18 cellular contexts compared by ENCODE assay signal in the genomic region with DNA sequence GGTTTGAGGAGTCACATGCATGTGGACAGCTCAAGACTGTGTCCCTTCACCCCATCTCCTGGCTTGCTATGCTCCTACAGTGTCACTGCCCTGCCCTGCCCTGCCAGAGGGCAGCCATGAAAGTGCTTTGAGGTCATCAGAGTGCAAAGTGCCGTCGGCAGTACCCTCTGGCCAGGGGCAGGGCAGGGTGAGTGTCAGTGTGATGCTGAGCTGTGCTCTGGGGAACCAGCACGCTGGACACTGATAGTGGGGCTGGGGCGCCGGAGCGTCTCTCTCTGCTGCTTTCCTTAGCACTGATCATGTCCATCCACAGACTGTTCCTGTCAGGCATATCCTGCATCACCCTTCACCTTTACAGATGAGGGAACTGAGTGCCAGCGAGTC. TPM values are rescaled to one million over a fixed set of nuclear protein-coding genes. Genes with fewer than 3 reads are reported as not detected.
DNase-seq lines count a peak whose midpoint lies in the region; ATAC-seq, FAIRE-seq and TF ChIP-seq lines count a peak whose summit lies in the region.
"Had no signal": no experiment of that assay in that cellular context is flagged by ENCODE, and none has a peak within 500 bp of the region (broad histone marks: within the 10 kb centered on the region; RNA-seq: fewer than 3 reads in every experiment).

No MANE protein-coding gene starts in this region.

- no peak for FAIRE-seq in K562 (lab: Jason Lieb, UNC)

- H3K9ac ChIP-seq in K562 (ENCODE audit: insufficient read depth in 1 of 2, low read depth in 2 of 2, low read length in 2 of 2), result 0 out of 4 replicates have a peak overlapping the region, but pooled peaks of 1 of the 2 experiments have one; percentile 56
- H3K9ac ChIP-seq: neural progenitor cell had no signal

- H3K4me1 ChIP-seq in K562 (replicated peaks in 1 of 2; ENCODE audit: control insufficient read depth in 2 of 2, insufficient read depth in 2 of 2, low read length in 2 of 2), result peaks cover 0 to 18% of the 10 kb centered on the region in 2 experiments; a peak in 2 of 5 replicates
- H3K4me1 ChIP-seq in mucosa of descending colon (ENCODE audit: low read depth), result peaks cover 24% of the 10 kb centered on the region
- peaks cover 28% of the 10 kb centered on the region for H3K4me1 ChIP-seq in vagina

- in situ Hi-C loops in K562 (cut with MboI), result no loop called here
- in situ Hi-C loops in GM13976 (cut with MboI; ENCODE audit: low sequenced_read_pairs, unreplicated experiment), result no loop called here

- 62% methylated on average over 7 of the region's 7 CpGs for WGBS in K562 (ENCODE audit: insufficient coverage, low coverage, missing lambda C conversion rate)

- DNase-seq in Right ventricle myocardium inferior (ENCODE audit: missing footprints) (no peak), cardiac septum (ENCODE audit: low spot score) (no peak), K562 (ENCODE audit: extremely low read depth in 1 of 4, low spot score in 3 of 4) (no peak), mucosa of descending colon (no peak), vagina (ENCODE audit: extremely low spot score in 2 of 2) (no peak), GM13976 (ENCODE audit: low spot score) (no peak)
- DNase-seq: activated CD8-positive, alpha-beta memory T cell treated with anti-CD3 and anti-CD28 coated beads, Interleukin-2, amount 10 ng/mL, durations not matched to agents 7 days and 5 days; adrenal gland; cortex of kidney; erythroblast; MV-4-11; testis had no signal

- intact Hi-C loops in Right ventricle myocardium inferior (cut with DNase I), result loop anchor here (5.0 kb wide), 1 partner anchor 41 kb away; a partner anchor contains a TSS
- intact Hi-C loops in cardiac septum (cut with DNase I), result no loop called here
- intact Hi-C loops in K562 (cut with micrococcal nuclease), result no loop called here
- intact Hi-C loops in mucosa of descending colon (cut with DNase I, micrococcal nuclease), result no loop called here
- intact Hi-C loops in vagina (cut with DNase I), result no loop called here

- no TSS peak for BruUV-seq in K562 (replicated peaks; lab: Mats Ljungman, UMichigan)

- H3K27me3 ChIP-seq in K562 (ENCODE audit: control insufficient read depth in 2 of 2, insufficient read depth in 2 of 2, low read length in 2 of 2) (no peaks in the 10 kb centered on the region), vagina (no peaks in the 10 kb centered on the region)
- H3K27me3 ChIP-seq: adrenal gland, hepatocyte, testis had no signal

- no peak overlapping the region for H3K4me2 ChIP-seq in K562 (ENCODE audit: insufficient read depth, low read length)
- H3K4me2 ChIP-seq: hepatocyte, neural progenitor cell had no signal

- TF ChIP-seq EP300 in K562 (IDR thresholded peaks at IDR 0.05; ENCODE audit: low read length), result no peak

- H3K9me1 ChIP-seq in K562 (ENCODE audit: control insufficient read depth, insufficient read depth, low read length), result no peaks in the 10 kb centered on the region

- H3K9me3 ChIP-seq in K562 (replicated peaks; ENCODE audit: control insufficient read depth, insufficient read depth, low read depth, low read length) (no peaks in the 10 kb centered on the region), mucosa of descending colon (no peaks in the 10 kb centered on the region), vagina (no peaks in the 10 kb centered on the region)
- H3K9me3 ChIP-seq: adrenal gland, testis had no signal

- H2AFZ ChIP-seq in K562 (ENCODE audit: low read depth, low read length), result no peak overlapping the region
- H2AFZ ChIP-seq: hepatocyte, neural progenitor cell had no signal

- no peak overlapping the region for H3K4me3 ChIP-seq in K562
- H3K4me3 ChIP-seq in mucosa of descending colon, result no peak overlapping the region
- no peak overlapping the region for H3K4me3 ChIP-seq in vagina
- H3K4me3 ChIP-seq: adrenal gland, hepatocyte, neural progenitor cell, SK-N-MC, testis had no signal

- TF ChIP-seq CTCF in K562 (IDR thresholded peaks at IDR 0.05 in 2 of 3, conservative IDR thresholded peaks at IDR 0.05 in 1 of 3; ENCODE audit: insufficient read depth in 2 of 3, low read depth in 1 of 3, low read length in 3 of 3) (no peak), mucosa of descending colon (IDR thresholded peaks at IDR 0.05) (no peak), vagina (IDR thresholded peaks at IDR 0.05) (no peak), GM13976 (IDR thresholded peaks at IDR 0.05; ENCODE audit: borderline replicate concordance, control extremely low read depth, extremely low read depth, insufficient read depth, missing control alignments) (no peak)

- TF ChIP-seq POLR2A in K562 (conservative IDR thresholded peaks at IDR 0.05), result no peak
- TF ChIP-seq POLR2A in vagina (IDR thresholded peaks at IDR 0.05), result no peak

- POLR2A ChIA-PET in K562 (lab: Yijun Ruan, JAX), result interaction anchor here (0.5 kb wide), 1 partner anchor 136 kb away, joined by 3 read pairs; no protein-coding TSS in a partner anchor

- CTCF ChIA-PET in K562 (lab: Yijun Ruan, JAX; ENCODE audit: low intra/inter-chr PET ratio), result no interaction called here

- H3K36me3 ChIP-seq in K562 (ENCODE audit: control insufficient read depth, insufficient read depth, low read length) (peaks cover 60% of the 10 kb centered on the region), mucosa of descending colon (ENCODE audit: low read depth) (no peaks in the 10 kb centered on the region), vagina (peaks cover 0 to 36% of the 10 kb centered on the region in 2 donors)
- H3K36me3 ChIP-seq: neural progenitor cell had no signal

- H3K27ac ChIP-seq in K562 (ENCODE audit: extremely low read depth, low read depth, low read length), result no peak overlapping the region
- peak overlapping the region; percentile 49 for H3K27ac ChIP-seq in vagina
- H3K27ac ChIP-seq: adrenal gland, hepatocyte, neural progenitor cell, SK-N-MC, testis had no signal

- H4K20me1 ChIP-seq in K562 (replicated peaks; ENCODE audit: control insufficient read depth, insufficient read depth, low read length), result 0 out of 2 replicates have a peak, but pooled peaks cover 7% of the 10 kb centered on the region

- ATAC-seq in Right ventricle myocardium inferior (peak; percentile 11), K562 (peak; percentile 36), mucosa of descending colon (peak; percentile 11), HG03045 (IDR thresholded peaks at IDR 0.05; ENCODE audit: unreplicated experiment) (no peak), GM19324 (IDR thresholded peaks at IDR 0.05; ENCODE audit: low FRiP score, unreplicated experiment) (no peak)
- ATAC-seq: activated CD8-positive, alpha-beta memory T cell treated with anti-CD3 and anti-CD28 coated beads, Interleukin-2, amount 10 ng/mL, durations not matched to agents 7 days and 5 days had no signal

- TF ChIP-seq RAD21 in K562 (CRISPR knock-in tag; conservative IDR thresholded peaks at IDR 0.05 in 1 of 2, IDR thresholded peaks at IDR 0.05 in 1 of 2), result no peak

- H3K79me2 ChIP-seq in K562 (ENCODE audit: control insufficient read depth, insufficient read depth, low read length), result no peaks in the 10 kb centered on the region
- H3K79me2 ChIP-seq: hepatocyte had no signal

RNA-seq across cellular contexts. Expression of a gene that starts 1.6 kb away (rescaled TPM):
- total RNA-seq in Right ventricle myocardium inferior (not detected), cardiac septum (not detected), K562 (2014; rRNA removed) (not detected in 2 replicates), K562 (2014; rRNA removed; fragmentation: Illumina TruSeq; extraction: Trizol) (not detected in 2 replicates), K562 (2015; rRNA removed; fragmentation: Illumina TruSeq; extraction: Trizol) (not detected in 2 replicates), K562 (2021) (not detected in 2 replicates), mucosa of descending colon (under 1 TPM in 2 of 3 donors, not detected in 1; 0.19 to 0.22 TPM), vagina (not detected)
- 0.30 and 0.49 TPM in 2 replicates for total RNA-seq in K562 (2011; cell fraction: chromatin; rRNA removed; ENCODE audit: low replicate concordance)
- total RNA-seq in K562 (2011; cell fraction: nucleolus; rRNA removed), result 0.17 and 0.26 TPM in 2 replicates
- total RNA-seq in K562 (2011; cell fraction: nucleoplasm; rRNA removed), result 0.29 TPM in 1 of 2 replicates, not detected in the other
- polyA plus RNA-seq in K562 (2011; rRNA removed) (not detected in 2 replicates), K562 (2014; fragmentation: Illumina TruSeq; extraction: Trizol) (not detected in 2 replicates), K562 (2014; fragmentation: Nextera tagmentation; extraction: Ambion mirVana) (under 1 TPM; 0.03 to 0.06 TPM), K562 (2014; rRNA removed) (not detected in 2 replicates)
- not detected in 2 replicates for polyA plus RNA-seq in K562 (2011; cell fraction: cytosol; rRNA removed)
- polyA plus RNA-seq in K562 (2011; cell fraction: nucleus; rRNA removed), result not detected in 2 replicates
- 0.18 and 0.30 TPM in 2 replicates for polyA plus RNA-seq in K562 (2012)
- not detected in 2 replicates for polyA minus RNA-seq in K562 (2011; rRNA and poly(A)+ RNA removed)
- polyA minus RNA-seq in K562 (2011; cell fraction: cytosol; rRNA and poly(A)+ RNA removed), result not detected in 2 replicates
- polyA minus RNA-seq in K562 (2011; cell fraction: nucleus; rRNA and poly(A)+ RNA removed), result not detected in 2 replicates
- total RNA-seq: hepatocyte, lower leg skin had no signal
- polyA plus RNA-seq: adrenal gland had no signal

RNA-seq across cellular contexts. Expression of a gene that starts 41.8 kb away (rescaled TPM):
- total RNA-seq in Right ventricle myocardium inferior (13.7 TPM), cardiac septum (12.2 TPM), K562 (2014; rRNA removed) (6.9 and 10.1 TPM in 2 replicates), K562 (2014; rRNA removed; fragmentation: Illumina TruSeq; extraction: Trizol) (5.7 and 5.8 TPM in 2 replicates), K562 (2015; rRNA removed; fragmentation: Illumina TruSeq; extraction: Trizol) (8.3 and 10.7 TPM in 2 replicates), K562 (2021) (32.1 and 36.6 TPM in 2 replicates), mucosa of descending colon (10 to 100 TPM in 2 of 3 donors, 1 to 10 TPM in 1; 7.4 to 18.1 (median 17.3) TPM), vagina (22.1 TPM)
- total RNA-seq in K562 (2011; cell fraction: chromatin; rRNA removed; ENCODE audit: low replicate concordance), result 52.9 and 134 TPM in 2 replicates
- 50.8 and 62.5 TPM in 2 replicates for total RNA-seq in K562 (2011; cell fraction: nucleolus; rRNA removed)
- total RNA-seq in K562 (2011; cell fraction: nucleoplasm; rRNA removed), result 48.8 and 58.4 TPM in 2 replicates
- polyA plus RNA-seq in K562 (2011; rRNA removed) (7.7 TPM in 2 replicates), K562 (2014; fragmentation: Illumina TruSeq; extraction: Trizol) (24.1 and 31.8 TPM in 2 replicates), K562 (2014; fragmentation: Nextera tagmentation; extraction: Ambion mirVana) (1 to 10 TPM in 1 of 2 experiments, under 1 TPM in 1; 0.70 to 1.3 TPM), K562 (2014; rRNA removed) (16.6 and 16.9 TPM in 2 replicates)
- polyA plus RNA-seq in K562 (2011; cell fraction: cytosol; rRNA removed), result 6.3 and 8.7 TPM in 2 replicates
- 57.8 and 61.3 TPM in 2 replicates for polyA plus RNA-seq in K562 (2011; cell fraction: nucleus; rRNA removed)
- 40.6 and 95.2 TPM in 2 replicates for polyA plus RNA-seq in K562 (2012)
- polyA minus RNA-seq in K562 (2011; rRNA and poly(A)+ RNA removed), result 3.6 and 10.5 TPM in 2 replicates
- polyA minus RNA-seq in K562 (2011; cell fraction: cytosol; rRNA and poly(A)+ RNA removed), result 19.9 and 27.9 TPM in 2 replicates
- polyA minus RNA-seq in K562 (2011; cell fraction: nucleus; rRNA and poly(A)+ RNA removed), result 14.5 and 19.8 TPM in 2 replicates

RNA-seq across cellular contexts. Expression of a gene that starts 53.4 kb away (rescaled TPM):
- total RNA-seq in Right ventricle myocardium inferior, result 14.4 TPM
- 14.6 TPM for total RNA-seq in cardiac septum
- 11.9 and 31.3 TPM in 2 replicates for total RNA-seq in K562 (2011; cell fraction: chromatin; rRNA removed; ENCODE audit: low replicate concordance)
- 14.3 and 19.3 TPM in 2 replicates for total RNA-seq in K562 (2011; cell fraction: nucleolus; rRNA removed)
- 11.7 and 12.4 TPM in 2 replicates for total RNA-seq in K562 (2011; cell fraction: nucleoplasm; rRNA removed)
- total RNA-seq in K562 (2014; rRNA removed), result 2.9 and 4.8 TPM in 2 replicates
- total RNA-seq in K562 (2014; rRNA removed; fragmentation: Illumina TruSeq; extraction: Trizol), result 0.99 and 1.8 TPM in 2 replicates
- total RNA-seq in K562 (2015; rRNA removed; fragmentation: Illumina TruSeq; extraction: Trizol), result 3.2 and 3.5 TPM in 2 replicates
- total RNA-seq in K562 (2021), result 7.9 and 8.7 TPM in 2 replicates
- 5.3 and 7.5 TPM in 2 replicates for polyA plus RNA-seq in K562 (2011; rRNA removed)
- 6.5 and 9.0 TPM in 2 replicates for polyA plus RNA-seq in K562 (2011; cell fraction: cytosol; rRNA removed)
- 16.1 and 28.3 TPM in 2 replicates for polyA plus RNA-seq in K562 (2011; cell fraction: nucleus; rRNA removed)
- polyA plus RNA-seq in K562 (2012), result 3.6 and 5.4 TPM in 2 replicates
- 3.7 and 3.9 TPM in 2 replicates for polyA plus RNA-seq in K562 (2014; fragmentation: Illumina TruSeq; extraction: Trizol)
- polyA plus RNA-seq in K562 (2014; fragmentation: Nextera tagmentation; extraction: Ambion mirVana), result under 1 TPM; 0.45 to 0.56 TPM
- 4.9 TPM in 2 replicates for polyA plus RNA-seq in K562 (2014; rRNA removed)
- 3.2 and 6.0 TPM in 2 replicates for polyA minus RNA-seq in K562 (2011; rRNA and poly(A)+ RNA removed)
- polyA minus RNA-seq in K562 (2011; cell fraction: cytosol; rRNA and poly(A)+ RNA removed), result 4.9 and 5.2 TPM in 2 replicates
- 7.8 and 8.2 TPM in 2 replicates for polyA minus RNA-seq in K562 (2011; cell fraction: nucleus; rRNA and poly(A)+ RNA removed)
- total RNA-seq in mucosa of descending colon, result 10 to 100 TPM; 16.6 to 27.9 (median 18.0) TPM
- 9.8 TPM for total RNA-seq in vagina

Comparison
In these comparisons a context has a peak if more than half of its experiments do, and no peak if none do; other contexts are left out.
1. ATAC-seq: peak in Right ventricle myocardium inferior (single experiment), K562 (single experiment) and mucosa of descending colon (single experiment); none in HG03045 (single experiment) and GM19324 (single experiment).